ENCODE assay signal across 9 cellular contexts in the genomic region with DNA sequence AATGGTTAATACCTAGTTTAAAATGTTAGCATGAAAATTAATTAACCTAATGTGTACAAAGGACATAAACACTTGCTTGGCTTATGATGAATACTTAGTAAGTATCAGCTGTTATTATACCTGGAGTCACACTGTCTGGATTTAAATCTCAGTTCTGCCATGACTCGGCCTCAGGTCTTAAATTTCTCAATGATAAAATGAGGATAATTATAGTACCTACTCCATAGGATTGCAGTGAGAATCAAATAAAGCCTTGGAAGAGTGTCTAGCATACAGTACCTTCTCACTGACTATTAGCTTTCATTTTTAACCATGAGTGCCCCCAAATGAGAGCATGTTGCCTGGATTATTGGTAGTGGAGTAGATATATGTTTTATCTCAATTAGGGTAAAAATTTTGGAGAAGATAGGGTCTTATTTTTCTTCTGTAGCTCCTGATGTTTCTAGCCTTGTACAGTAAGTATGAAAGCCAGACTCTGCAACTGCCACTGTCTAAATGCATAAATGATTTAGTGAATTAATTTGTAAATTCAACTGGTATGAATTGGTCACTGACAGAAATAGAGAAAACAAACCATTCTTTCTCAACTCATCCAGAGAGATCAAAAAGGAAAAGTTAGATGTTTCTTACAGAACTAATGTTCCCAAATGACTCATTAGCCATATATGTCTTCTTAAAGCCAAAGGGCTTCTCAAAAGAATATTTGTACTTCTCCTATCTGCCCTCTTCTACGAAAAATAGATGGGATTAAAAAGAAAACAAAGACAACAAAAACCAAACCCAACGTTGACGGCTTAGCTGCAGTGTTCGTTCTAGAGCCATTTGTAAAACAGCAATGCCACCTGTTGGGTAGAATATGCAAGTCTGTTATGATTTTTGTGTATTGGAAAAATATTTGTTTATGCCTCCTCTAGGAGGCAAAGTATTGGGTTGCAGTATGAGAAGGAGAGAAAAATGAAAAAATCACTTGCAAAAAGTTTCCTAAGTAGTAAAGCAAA. TPM values are rescaled to one million over a fixed set of nuclear protein-coding genes. Genes with fewer than 3 reads are reported as not detected.
DNase-seq lines count a peak whose midpoint lies in the region; ATAC-seq, FAIRE-seq and TF ChIP-seq lines count a peak whose summit lies in the region.
"Had no signal": no experiment of that assay in that cellular context is flagged by ENCODE, and none has a peak within 500 bp of the region (broad histone marks: within the 10 kb centered on the region; RNA-seq: fewer than 3 reads in every experiment).

No MANE protein-coding gene starts in this region.

- CTCF ChIA-PET in GM12878 (lab: Yijun Ruan, JAX) = interaction anchor here (0.6 to 8.0 kb wide), 36 partner anchors 9 to 1037 kb away, joined by 3 to 99 read pairs (median 3); no protein-coding TSS in a partner anchor

- H4K20me1 ChIP-seq in Karpas-422 (ENCODE audit: insufficient read depth, low read depth, low read length) (no peaks in the 10 kb centered on the region), GM12878 (ENCODE audit: control insufficient read depth, insufficient read depth) (no peaks in the 10 kb centered on the region)

- H3K36me3 ChIP-seq in Karpas-422 (ENCODE audit: insufficient read depth, low read length) = no peaks in the 10 kb centered on the region
- no peaks in the 10 kb centered on the region for H3K36me3 ChIP-seq in GM12878 (ENCODE audit: control insufficient read depth in 2 of 2, insufficient read depth in 2 of 2, low read length in 1 of 2)
- H3K36me3 ChIP-seq in right lobe of liver = no peaks in the 10 kb centered on the region

- H3K4me1 Mint-ChIP-seq in stimulated activated naive CD8-positive, alpha-beta T cell treated with anti-CD3 and anti-CD28 coated beads, Interleukin-15, amount 100 ng/mL, for 72 hours = no peaks in the 10 kb centered on the region
- H3K4me1 Mint-ChIP-seq in activated T-cell treated with anti-CD3 and anti-CD28 coated beads, Interleukin-2, amount 50 U/mL, for 4 hours (ENCODE audit: low read depth) = no peaks in the 10 kb centered on the region

- H3K4me1 ChIP-seq in Karpas-422 (ENCODE audit: low read length) (no peaks in the 10 kb centered on the region), GM12878 (ENCODE audit: control insufficient read depth, insufficient read depth, low read length) (no peaks in the 10 kb centered on the region), right lobe of liver (peaks cover 0 to 9% (median 0%) of the 10 kb centered on the region in 4 donors)

- ATAC-seq in GM12878 = peak; percentile 76
- peak in 2 of 4 donors; percentile 46 to 50 for ATAC-seq in right lobe of liver
- no peak for ATAC-seq in stimulated activated naive CD8-positive, alpha-beta T cell treated with anti-CD3 and anti-CD28 coated beads, Interleukin-15, amount 100 ng/mL, for 72 hours
- no peak for ATAC-seq in activated T-cell treated with anti-CD3 and anti-CD28 coated beads, Interleukin-2, amount 50 U/mL, for 4 hours
- no peak for ATAC-seq in HG02588 (IDR thresholded peaks at IDR 0.05; ENCODE audit: unreplicated experiment)

- peak; percentile 42 to 75 (median 53); a peak in 5 of 6 replicates for TF ChIP-seq CTCF in GM12878 (IDR thresholded peaks at IDR 0.05 in 2 of 3, conservative IDR thresholded peaks at IDR 0.05 in 1 of 3; ENCODE audit: control insufficient read depth in 2 of 3, extremely low read depth in 1 of 3, insufficient read depth in 1 of 3, low read depth in 3 of 3, low read length in 3 of 3)
- peak; percentile 27 to 53 (median 34) for TF ChIP-seq CTCF in right lobe of liver (IDR thresholded peaks at IDR 0.05)

- DNase-seq in G401 (ENCODE audit: low spot score) (peak; percentile 27), Karpas-422 (peak; percentile 43), GM12878 (ENCODE audit: low read depth, low spot score) (peak; percentile 23), right lobe of liver (no peak)
- DNase-seq in stimulated activated naive CD8-positive, alpha-beta T cell treated with anti-CD3 and anti-CD28 coated beads, Interleukin-15, amount 100 ng/mL, for 72 hours = no peak
- DNase-seq in activated CD4-positive, CD25-positive, alpha-beta regulatory T cell (lab: John Stamatoyannopoulos, UW) = no peak
- DNase-seq in activated T-cell treated with anti-CD3 and anti-CD28 coated beads, Interleukin-2, amount 50 U/mL, for 4 hours = no peak

- FAIRE-seq in GM12878 (lab: Jason Lieb, UNC) = peak; percentile 93
- FAIRE-seq: islet of Langerhans had no signal

- H3K9ac ChIP-seq in Karpas-422 (ENCODE audit: low read length) = no peak overlapping the region
- H3K9ac ChIP-seq in GM12878 (ENCODE audit: control insufficient read depth, insufficient read depth, low read length) = no peak overlapping the region

- WGBS in GM12878 (ENCODE audit: insufficient coverage, insufficient replicate concordance, low lambda C conversion rate, missing lambda C conversion rate) = 31% methylated on average over 5 of the region's 5 CpGs
- 16% methylated on average over 5 of the region's 5 CpGs for WGBS in right lobe of liver (ENCODE audit: insufficient coverage, low coverage, low lambda C conversion rate, missing lambda C conversion rate)

- peak; percentile 87 for TF ChIP-seq RAD21 in GM12878 (IDR thresholded peaks at IDR 0.05; ENCODE audit: insufficient read depth, low read depth, low read length)

- H3K79me2 ChIP-seq in Karpas-422 (ENCODE audit: low read length) (no peaks in the 10 kb centered on the region), GM12878 (ENCODE audit: control insufficient read depth, insufficient read depth, low read length) (no peaks in the 10 kb centered on the region)

- no peak for TF ChIP-seq EP300 in GM12878 (IDR thresholded peaks at IDR 0.05; ENCODE audit: borderline replicate concordance in 1 of 2, control insufficient read depth in 1 of 2, low read depth in 2 of 2, low read length in 2 of 2)

- no peak overlapping the region for H3K4me2 ChIP-seq in Karpas-422 (ENCODE audit: low read depth, low read length, poor library complexity, severe bottlenecking)
- no peak overlapping the region for H3K4me2 ChIP-seq in GM12878 (ENCODE audit: control insufficient read depth, insufficient read depth)

- RAD21 ChIA-PET in GM12878 (lab: Charles Lee; ENCODE audit: unreplicated experiment) = interaction anchor here (0.8 to 1.7 kb wide), 13 partner anchors 10 to 1082 kb away, joined by 3 to 16 read pairs (median 4); no protein-coding TSS in a partner anchor

- POLR2A ChIA-PET in GM12878 (lab: Charles Lee) = interaction anchor here (1.9 kb wide), 1 partner anchor 208 kb away, joined by 4 read pairs; no protein-coding TSS in a partner anchor

- H3K4me3 ChIP-seq in Karpas-422 (ENCODE audit: low read length) (no peak overlapping the region), GM12878 (no peak overlapping the region), right lobe of liver (no peak overlapping the region)

- no peaks in the 10 kb centered on the region for H3K36me3 Mint-ChIP-seq in activated T-cell treated with anti-CD3 and anti-CD28 coated beads, Interleukin-2, amount 50 U/mL, for 4 hours (ENCODE audit: insufficient read depth)

- H3K27me3 Mint-ChIP-seq in stimulated activated naive CD8-positive, alpha-beta T cell treated with anti-CD3 and anti-CD28 coated beads, Interleukin-15, amount 100 ng/mL, for 72 hours = peaks cover 26% of the 10 kb centered on the region
- H3K27me3 Mint-ChIP-seq in activated T-cell treated with anti-CD3 and anti-CD28 coated beads, Interleukin-2, amount 50 U/mL, for 4 hours (ENCODE audit: low read depth) = peaks cover 4% of the 10 kb centered on the region

- intact Hi-C loops in GM12878 (cut with micrococcal nuclease; ENCODE audit: unreplicated experiment) = loop anchor here (1.0 to 5.0 kb wide), 4 partner anchors 117 to 954 kb away; a partner anchor contains a TSS
- intact Hi-C loops in right lobe of liver (cut with DNase I) = no loop called here

- no peak overlapping the region for H3K4me3 Mint-ChIP-seq in stimulated activated naive CD8-positive, alpha-beta T cell treated with anti-CD3 and anti-CD28 coated beads, Interleukin-15, amount 100 ng/mL, for 72 hours
- no peak overlapping the region for H3K4me3 Mint-ChIP-seq in activated T-cell treated with anti-CD3 and anti-CD28 coated beads, Interleukin-2, amount 50 U/mL, for 4 hours

- H3K9me3 Mint-ChIP-seq in stimulated activated naive CD8-positive, alpha-beta T cell treated with anti-CD3 and anti-CD28 coated beads, Interleukin-15, amount 100 ng/mL, for 72 hours = peaks cover 5 to 7% of the 10 kb centered on the region in 2 donors
- peaks cover 12% of the 10 kb centered on the region for H3K9me3 Mint-ChIP-seq in activated T-cell treated with anti-CD3 and anti-CD28 coated beads, Interleukin-2, amount 50 U/mL, for 4 hours

- BruUV-seq in GM12878 (replicated peaks; lab: Mats Ljungman, UMichigan) = no TSS peak

- no peak overlapping the region for H3K27ac ChIP-seq in Karpas-422 (ENCODE audit: low read length)
- H3K27ac ChIP-seq in GM12878 (ENCODE audit: control insufficient read depth, insufficient read depth) = no peak overlapping the region
- no peak overlapping the region for H3K27ac ChIP-seq in right lobe of liver

- H3K9me2 ChIP-seq in Karpas-422 (replicated peaks; ENCODE audit: insufficient read depth, low read length) = no peaks in the 10 kb centered on the region

- H3K27me3 ChIP-seq in Karpas-422 (ENCODE audit: low read length) = no peaks in the 10 kb centered on the region
- H3K27me3 ChIP-seq in GM12878 (replicated peaks in 1 of 2; ENCODE audit: control insufficient read depth in 2 of 2, insufficient read depth in 2 of 2, low read length in 1 of 2) = no peaks in the 10 kb centered on the region
- H3K27me3 ChIP-seq in right lobe of liver = peaks cover 0 to 3% of the 10 kb centered on the region in 2 donors

- H2AFZ ChIP-seq in Karpas-422 (ENCODE audit: low read length) (no peak overlapping the region), GM12878 (ENCODE audit: control insufficient read depth, low read depth, low read length) (peak overlapping the region; percentile 56)

- in situ Hi-C loops in G401 (cut with HindIII; ENCODE audit: low sequenced_read_pairs) = no loop called here
- in situ Hi-C loops in GM12878 (cut with MboI) = loop anchor here (5.0 to 10.0 kb wide), 2 partner anchors 189 to 957 kb away; no protein-coding TSS in a partner anchor

- SMC1A ChIA-PET in GM12878 (lab: Charles Lee; ENCODE audit: uncharacterized antibody, unreplicated experiment) = interaction anchor here (0.6 to 4.3 kb wide), 23 partner anchors 8 to 1002 kb away, joined by 3 to 37 read pairs (median 3); no protein-coding TSS in a partner anchor

- no peak overlapping the region for H3K27ac Mint-ChIP-seq in stimulated activated naive CD8-positive, alpha-beta T cell treated with anti-CD3 and anti-CD28 coated beads, Interleukin-15, amount 100 ng/mL, for 72 hours

- no peak for TF ChIP-seq POLR2A in GM12878 (IDR thresholded peaks at IDR 0.05; ENCODE audit: low read depth, low read length)
- TF ChIP-seq POLR2A in right lobe of liver (IDR thresholded peaks at IDR 0.05) = no peak

- H3K9me3 ChIP-seq in Karpas-422 (ENCODE audit: low read length) (no peaks in the 10 kb centered on the region), GM12878 (replicated peaks; ENCODE audit: control insufficient read depth, insufficient read depth, low read length) (no peaks in the 10 kb centered on the region), right lobe of liver (no peaks in the 10 kb centered on the region)

RNA-seq across cellular contexts. Expression of a gene that starts 53.8 kb away (rescaled TPM):
- total RNA-seq in G401 (2014; rRNA removed; shearing (Covaris generic)) = not detected in 2 replicates
- total RNA-seq in Karpas-422 (2014; rRNA removed; shearing (Covaris generic); ENCODE audit: low replicate concordance) = not detected in 2 replicates
- total RNA-seq in GM12878 (2013; cell fraction: nucleolus; rRNA removed) = not detected in 2 replicates
- total RNA-seq in GM12878 (2014; rRNA removed) = not detected in 2 replicates
- total RNA-seq in GM12878 (2014; rRNA removed; fragmentation: Illumina TruSeq; extraction: Trizol) = not detected in 2 replicates
- total RNA-seq in GM12878 (2021) = not detected in 2 replicates
- polyA plus RNA-seq in GM12878 (2011; ENCODE audit: low read depth) = not detected
- polyA plus RNA-seq in GM12878 (2011; rRNA removed) = not detected in 2 replicates
- polyA plus RNA-seq in GM12878 (2011; cell fraction: cytosol; rRNA removed) = not detected in 2 replicates
- not detected in 2 replicates for polyA plus RNA-seq in GM12878 (2011; cell fraction: nucleus; rRNA removed)
- polyA plus RNA-seq in GM12878 (2012) = not detected in 2 replicates
- polyA plus RNA-seq in GM12878 (2014; fragmentation: Illumina TruSeq; extraction: Trizol) = not detected in 2 replicates
- not detected for polyA plus RNA-seq in GM12878 (2014; fragmentation: Nextera tagmentation; extraction: Ambion mirVana)
- not detected in 2 replicates for polyA plus RNA-seq in GM12878 (2014; rRNA removed)
- not detected for polyA plus RNA-seq in GM12878 (2016; fragmentation: Nextera tagmentation; extraction: Ambion mirVana)
- polyA minus RNA-seq in GM12878 (2011; rRNA and poly(A)+ RNA removed) = not detected in 2 replicates
- not detected in 2 replicates for polyA minus RNA-seq in GM12878 (2011; cell fraction: cytosol; rRNA and poly(A)+ RNA removed)
- not detected in 2 replicates for polyA minus RNA-seq in GM12878 (2011; cell fraction: nucleus; rRNA and poly(A)+ RNA removed)
- not detected for total RNA-seq in right lobe of liver
- not detected for total RNA-seq in activated T-cell treated with anti-CD3 and anti-CD28 coated beads, Interleukin-2, amount 50 U/mL, for 4 hours

Comparison
In these comparisons a context has a peak if more than half of its experiments do, and no peak if none do; other contexts are left out.
1. DNase-seq: peak in G401 (single experiment), Karpas-422 (single experiment) and GM12878 (single experiment); none in right lobe of liver (0 of 3), stimulated activated naive CD8-positive, alpha-beta T cell treated with anti-CD3 and anti-CD28 coated beads, Interleukin-15, amount 100 ng/mL, for 72 hours (0 of 2), activated CD4-positive, CD25-positive, alpha-beta regulatory T cell (0 of 4) and activated T-cell treated with anti-CD3 and anti-CD28 coated beads, Interleukin-2, amount 50 U/mL, for 4 hours (single experiment).